28 cellular contexts compared by ENCODE assay signal in the genomic region with DNA sequence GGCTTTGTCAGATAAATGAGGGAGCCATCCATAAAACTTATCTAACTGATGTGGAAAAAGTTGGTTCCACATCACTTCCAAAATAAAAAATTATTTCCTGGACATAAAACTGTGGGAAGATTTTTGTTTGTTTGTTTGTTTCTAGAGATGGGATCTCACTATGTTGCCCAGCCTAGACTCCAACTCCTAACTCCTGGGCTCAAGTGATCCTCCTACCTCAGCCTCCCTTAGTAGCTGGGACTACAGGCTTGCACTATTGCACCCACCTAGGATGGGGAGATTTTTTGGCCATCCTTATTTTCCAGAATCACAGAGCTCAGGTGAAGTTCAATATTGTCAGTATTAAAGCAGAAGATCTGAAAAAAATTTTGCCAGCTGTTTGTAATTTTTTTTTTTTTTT.
"Had no signal": no experiment of that assay in that cellular context is flagged by ENCODE, and none has a peak within 500 bp of the region (broad histone marks: within the 10 kb centered on the region; RNA-seq: fewer than 3 reads in every experiment).

No MANE protein-coding gene starts in this region.

- H3K4me1 Mint-ChIP-seq: nephron; neural crest cell; stimulated activated effector memory CD8-positive, alpha-beta T cell treated with anti-CD3 and anti-CD28 coated beads, Interleukin-12 subunit alpha, Interleukin-12 subunit beta, amount 100 ng/mL, for 72 hours had no signal

- H3K4me1 ChIP-seq: left lung, lower lobe of right lung, pancreas, prostate gland, sigmoid colon, spleen, suprapubic skin, tibial artery, upper lobe of right lung had no signal

- FAIRE-seq: keratinocyte, pancreas, small intestine had no signal

- H3K4me3 Mint-ChIP-seq: naive thymus-derived CD8-positive, alpha-beta T cell; nephron; neural crest cell; stimulated activated effector memory CD8-positive, alpha-beta T cell treated with anti-CD3 and anti-CD28 coated beads, Interleukin-12 subunit alpha, Interleukin-12 subunit beta, amount 100 ng/mL, for 72 hours; stimulated activated naive CD8-positive, alpha-beta T cell treated with anti-CD3 and anti-CD28 coated beads, Interleukin-15, Interleukin-2, amounts not matched to agents 100 ng/mL and 50 ng/mL, for 24 hours had no signal

- H3K27me3 ChIP-seq: left lung, pancreas, sigmoid colon, spleen, suprapubic skin, tibial artery, upper lobe of right lung had no signal

- ATAC-seq: left colon; left lung; lower lobe of right lung; naive thymus-derived CD8-positive, alpha-beta T cell; pancreas; right cardiac atrium; stimulated activated effector memory CD8-positive, alpha-beta T cell treated with anti-CD3 and anti-CD28 coated beads, Interleukin-12 subunit alpha, Interleukin-12 subunit beta, amount 100 ng/mL, for 72 hours; upper lobe of right lung had no signal

- H3K36me3 ChIP-seq: lower lobe of right lung, pancreas, prostate gland, sigmoid colon, suprapubic skin, thoracic aorta, tibial artery, upper lobe of right lung had no signal

- H3K9me3 Mint-ChIP-seq: naive thymus-derived CD8-positive, alpha-beta T cell; nephron; neural crest cell; stimulated activated effector memory CD8-positive, alpha-beta T cell treated with anti-CD3 and anti-CD28 coated beads, Interleukin-12 subunit alpha, Interleukin-12 subunit beta, amount 100 ng/mL, for 72 hours; stimulated activated naive CD8-positive, alpha-beta T cell treated with anti-CD3 and anti-CD28 coated beads, Interleukin-15, Interleukin-2, amounts not matched to agents 100 ng/mL and 50 ng/mL, for 24 hours had no signal

- H3K27ac Mint-ChIP-seq: naive thymus-derived CD8-positive, alpha-beta T cell; nephron; stimulated activated effector memory CD8-positive, alpha-beta T cell treated with anti-CD3 and anti-CD28 coated beads, Interleukin-12 subunit alpha, Interleukin-12 subunit beta, amount 100 ng/mL, for 72 hours; stimulated activated naive CD8-positive, alpha-beta T cell treated with anti-CD3 and anti-CD28 coated beads, Interleukin-15, Interleukin-2, amounts not matched to agents 100 ng/mL and 50 ng/mL, for 24 hours had no signal

- H3K27ac ChIP-seq: left lung, lower lobe of right lung, pancreas, prostate gland, sigmoid colon, spleen, suprapubic skin, thoracic aorta, tibial artery, upper lobe of right lung had no signal

- H3K27me3 Mint-ChIP-seq: naive thymus-derived CD8-positive, alpha-beta T cell; stimulated activated naive CD8-positive, alpha-beta T cell treated with anti-CD3 and anti-CD28 coated beads, Interleukin-15, Interleukin-2, amounts not matched to agents 100 ng/mL and 50 ng/mL, for 24 hours had no signal

- H3K4me3 ChIP-seq: left lung, lower lobe of right lung, pancreas, prostate gland, sigmoid colon, spleen, suprapubic skin, thoracic aorta, tibial artery, upper lobe of right lung had no signal

- H3K36me3 Mint-ChIP-seq: naive thymus-derived CD8-positive, alpha-beta T cell had no signal

- H3K9me3 ChIP-seq: left lung, lower lobe of right lung, pancreas, prostate gland, sigmoid colon, spleen, suprapubic skin, thoracic aorta, tibial artery, upper lobe of right lung had no signal

- DNase-seq: hippocampal formation; left colon; left lung; lower lobe of right lung; mammary epithelial cell; mesenchymal stem cell; naive thymus-derived CD8-positive, alpha-beta T cell; nucleus accumbens; pancreas; posterior cingulate gyrus; retina; right cardiac atrium; sigmoid colon; small intestine; spleen; stimulated activated CD4-positive, alpha-beta T cell treated with anti-CD3 and anti-CD28 coated beads, Interleukin-4, amount 100 ng/mL, for 24 hours; stimulated activated naive CD4-positive, alpha-beta T cell; tibial artery; trophoblast cell; upper lobe of right lung had no signal
